Comparison of ENCODE assay signal across 1 cellular context in genomic region chr6:37201726-37202125, GRCh38.
TF ChIP-seq lines count a peak whose summit lies in the region.

No MANE protein-coding gene starts in this region.

TF ChIP-seq in HepG2, 621 proteins besides CTCF, POLR2A, EP300 and RAD21:
- peak; percentile 10; the same call in 1 of the 2 replicates for TF ChIP-seq SALL1 (CRISPR knock-in tag; IDR thresholded peaks at IDR 0.05)
- TF ChIP-seq ZNF563 (CRISPR knock-in tag; IDR thresholded peaks at IDR 0.05) = peak; percentile 69; the same call in 1 of the 2 replicates
- TF ChIP-seq ETV5 (CRISPR knock-in tag; IDR thresholded peaks at IDR 0.05; ENCODE audit: borderline replicate concordance) = peak; percentile 21; the same call in 1 of the 2 replicates
- no peak for TF ChIP-seq NCOA2 (CRISPR knock-in tag; IDR thresholded peaks at IDR 0.05)
- TF ChIP-seq ZNF572 (CRISPR knock-in tag; IDR thresholded peaks at IDR 0.05) = 0 out of 2 replicates have a peak, but pooled peaks have one; percentile 33
- TF ChIP-seq TEAD3 (CRISPR knock-in tag; optimal IDR thresholded peaks at IDR 0.05; ENCODE audit: borderline replicate concordance) = peak; percentile 68
- TF ChIP-seq, protein P1, sequence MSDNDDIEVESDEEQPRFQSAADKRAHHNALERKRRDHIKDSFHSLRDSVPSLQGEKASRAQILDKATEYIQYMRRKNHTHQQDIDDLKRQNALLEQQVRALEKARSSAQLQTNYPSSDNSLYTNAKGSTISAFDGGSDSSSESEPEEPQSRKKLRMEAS (IDR thresholded peaks at IDR 0.05) = no peak
- TF ChIP-seq ELF3 (CRISPR knock-in tag; IDR thresholded peaks at IDR 0.05) = 0 out of 2 replicates have a peak, but pooled peaks have one; percentile 40
- no peak for TF ChIP-seq NFYB (CRISPR knock-in tag; IDR thresholded peaks at IDR 0.05)
